ENCODE assay signal across 15 cellular contexts in the genomic region with DNA sequence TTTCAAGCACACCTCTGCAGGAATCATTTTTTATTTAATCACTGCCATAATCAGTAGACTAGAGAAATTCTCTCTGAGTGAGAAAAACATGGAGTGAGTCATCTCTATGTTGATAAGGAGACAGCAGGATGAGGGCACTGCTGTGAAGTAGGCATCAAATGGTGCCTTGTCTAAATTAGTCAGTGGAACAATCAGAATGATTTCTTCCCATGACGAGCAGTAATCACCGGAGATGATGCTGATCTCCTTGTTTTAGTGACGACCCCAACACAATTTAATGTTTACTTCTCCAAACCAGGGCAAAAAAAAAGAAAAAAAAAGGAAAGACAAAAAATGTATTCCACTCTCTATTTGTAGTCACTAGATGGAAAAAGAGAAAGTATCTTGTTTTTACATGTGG.
DNase-seq lines count a peak whose midpoint lies in the region; ATAC-seq, FAIRE-seq and TF ChIP-seq lines count a peak whose summit lies in the region.
"Had no signal": no experiment of that assay in that cellular context is flagged by ENCODE, and none has a peak within 500 bp of the region (broad histone marks: within the 10 kb centered on the region; RNA-seq: fewer than 3 reads in every experiment).

No MANE protein-coding gene starts in this region.

- no peaks in the 10 kb centered on the region for H3K27me3 Mint-ChIP-seq in natural killer cell (ENCODE audit: low read depth in 2 of 2)
- H3K27me3 Mint-ChIP-seq: CD4-positive, alpha-beta T cell; stimulated activated memory B cell treated with anti-CD40 and anti-IgM and Interleukin-4, amounts not matched to agents 10 μg/mL and 1 μg/mL and 100 μg/mL, for 72 hours had no signal

- H3K9me3 ChIP-seq in A549 (no peaks in the 10 kb centered on the region), HCT116 (ENCODE audit: control insufficient read depth in 1 of 2, insufficient read depth in 1 of 2, low read depth in 1 of 2, low read length in 2 of 2) (no peaks in the 10 kb centered on the region), muscle layer of duodenum (ENCODE audit: control insufficient read depth in 1 of 2, low read length in 2 of 2) (no peaks in the 10 kb centered on the region)

- no TSS peak for BruUV-seq in HCT116 (replicated peaks; lab: Mats Ljungman, UMichigan)

- H3K27ac Mint-ChIP-seq in natural killer cell, result peak overlapping the region in 1 of 2 donors; percentile 19
- H3K27ac Mint-ChIP-seq: CD4-positive, alpha-beta T cell; stimulated activated memory B cell treated with anti-CD40 and anti-IgM and Interleukin-4, amounts not matched to agents 10 μg/mL and 1 μg/mL and 100 μg/mL, for 72 hours had no signal

- DNase-seq in A549 (ENCODE audit: low read depth in 1 of 2, low spot score in 1 of 2) (no peak), HCT116 (ENCODE audit: low read depth, low spot score) (no peak), caudate nucleus (lab: John Stamatoyannopoulos, UW) (peak in 3 of 61 donors; percentile 30 to 48 (median 40)), hypothalamus (lab: John Stamatoyannopoulos, UW) (no peak), AG08395 (ENCODE audit: low spot score) (no peak), natural killer cell (no peak)
- DNase-seq: CD4-positive, alpha-beta T cell; effector CD8-positive, alpha-beta T cell; GDM1; mammary epithelial cell; MV-4-11 had no signal

- no peaks in the 10 kb centered on the region for H4K20me1 ChIP-seq in HCT116 (ENCODE audit: insufficient read depth)

- no peaks in the 10 kb centered on the region for H3K36me3 Mint-ChIP-seq in natural killer cell
- H3K36me3 Mint-ChIP-seq: stimulated activated memory B cell treated with anti-CD40 and anti-IgM and Interleukin-4, amounts not matched to agents 10 μg/mL and 1 μg/mL and 100 μg/mL, for 72 hours had no signal

- no peak overlapping the region for H3K4me2 ChIP-seq in A549
- H3K4me2 ChIP-seq in HCT116 (ENCODE audit: low read length), result no peak overlapping the region

- no peak overlapping the region for H3K4me3 Mint-ChIP-seq in natural killer cell
- H3K4me3 Mint-ChIP-seq: CD4-positive, alpha-beta T cell; stimulated activated memory B cell treated with anti-CD40 and anti-IgM and Interleukin-4, amounts not matched to agents 10 μg/mL and 1 μg/mL and 100 μg/mL, for 72 hours had no signal

- 61% methylated on average over 3 of the region's 3 CpGs for WGBS in A549 (ENCODE audit: missing lambda C conversion rate)

- TF ChIP-seq RAD21 in A549 (conservative IDR thresholded peaks at IDR 0.05 in 1 of 2, IDR thresholded peaks at IDR 0.05 in 1 of 2) (no peak), HCT116 (IDR thresholded peaks at IDR 0.05; ENCODE audit: low read depth) (no peak)

- intact Hi-C loops in HCT116 (cut with micrococcal nuclease), result no loop called here
- intact Hi-C loops in natural killer cell (cut with micrococcal nuclease), result no loop called here

- TF ChIP-seq EP300 in A549 (IDR thresholded peaks at IDR 0.05), result no peak

- RAD21 ChIA-PET in HCT116 (lab: Charles Lee; ENCODE audit: low non-redundant PET in 1 of 2, low total read pairs in 2 of 2, uncharacterized antibody in 2 of 2, unreplicated experiment in 2 of 2), result no interaction called here

- no peak for ATAC-seq in A549
- no peak for ATAC-seq in HCT116
- no peak for ATAC-seq in natural killer cell
- ATAC-seq: PC-3; stimulated activated memory B cell treated with anti-CD40 and anti-IgM and Interleukin-4, amounts not matched to agents 10 μg/mL and 1 μg/mL and 100 μg/mL, for 72 hours had no signal

- H2AFZ ChIP-seq in HCT116 (ENCODE audit: low read depth, low read length, poor library complexity, severe bottlenecking), result no peak overlapping the region

- CTCF ChIA-PET in A549 (lab: Yijun Ruan, JAX), result no interaction called here
- CTCF ChIA-PET in HCT116 (lab: Charles Lee), result no interaction called here

- TF ChIP-seq POLR2A in A549 (IDR thresholded peaks at IDR 0.05; ENCODE audit: low read length), result no peak
- no peak for TF ChIP-seq POLR2A in HCT116 (IDR thresholded peaks at IDR 0.05; ENCODE audit: borderline replicate concordance, extremely low read depth, insufficient read depth, insufficient read length)

- H3K4me3 ChIP-seq in A549 (no peak overlapping the region), HCT116 (replicated peaks in 1 of 2; ENCODE audit: low read depth in 1 of 2, low read length in 2 of 2) (no peak overlapping the region), muscle layer of duodenum (ENCODE audit: low read depth in 1 of 2, low read length in 2 of 2) (no peak overlapping the region)

- no peak for TF ChIP-seq CTCF in A549 (IDR thresholded peaks at IDR 0.05)
- no peak for TF ChIP-seq CTCF in HCT116 (IDR thresholded peaks at IDR 0.05 in 2 of 3, conservative IDR thresholded peaks at IDR 0.05 in 1 of 3; ENCODE audit: borderline replicate concordance in 1 of 3, insufficient read depth in 1 of 3, low read depth in 2 of 3, low read length in 2 of 3)
- no peak for TF ChIP-seq CTCF in natural killer cell (IDR thresholded peaks at IDR 0.05)

- no peak overlapping the region for H3K9ac ChIP-seq in HCT116 (ENCODE audit: low read length)

- no peaks in the 10 kb centered on the region for H3K9me2 ChIP-seq in HCT116 (ENCODE audit: insufficient read depth)

- no peaks in the 10 kb centered on the region for H3K9me3 Mint-ChIP-seq in natural killer cell
- H3K9me3 Mint-ChIP-seq: CD4-positive, alpha-beta T cell; stimulated activated memory B cell treated with anti-CD40 and anti-IgM and Interleukin-4, amounts not matched to agents 10 μg/mL and 1 μg/mL and 100 μg/mL, for 72 hours had no signal

- no peaks in the 10 kb centered on the region for H3K79me2 ChIP-seq in HCT116 (ENCODE audit: insufficient read depth, low read length)

- no peaks in the 10 kb centered on the region for H3K27me3 ChIP-seq in HCT116 (ENCODE audit: insufficient read depth, low read length)
- H3K27me3 ChIP-seq in muscle layer of duodenum (ENCODE audit: low read depth, low read length), result no peaks in the 10 kb centered on the region

- H3K36me3 ChIP-seq in HCT116 (ENCODE audit: control insufficient read depth in 1 of 2, insufficient read depth in 2 of 2, low read length in 2 of 2) (no peaks in the 10 kb centered on the region), muscle layer of duodenum (ENCODE audit: control insufficient read depth in 1 of 2, insufficient read depth in 2 of 2, low read length in 2 of 2) (no peaks in the 10 kb centered on the region)

- no peaks in the 10 kb centered on the region for H3K4me1 ChIP-seq in A549
- peaks cover 0 to 9% of the 10 kb centered on the region in 2 experiments; a peak in 1 of 4 replicates for H3K4me1 ChIP-seq in HCT116 (ENCODE audit: control insufficient read depth in 1 of 2, insufficient read depth in 2 of 2, low read length in 2 of 2)
- H3K4me1 ChIP-seq in muscle layer of duodenum (ENCODE audit: control insufficient read depth in 1 of 2, insufficient read depth in 2 of 2, low read length in 2 of 2), result peaks cover 4 to 17% of the 10 kb centered on the region in 2 donors

- H3K4me1 Mint-ChIP-seq in natural killer cell, result peaks cover 7 to 9% of the 10 kb centered on the region in 2 donors
- H3K4me1 Mint-ChIP-seq: stimulated activated memory B cell treated with anti-CD40 and anti-IgM and Interleukin-4, amounts not matched to agents 10 μg/mL and 1 μg/mL and 100 μg/mL, for 72 hours had no signal

- no peak for FAIRE-seq in A549 (lab: Jason Lieb, UNC)
- FAIRE-seq: H1 had no signal

- POLR2A ChIA-PET in A549 (lab: Yijun Ruan, JAX) (no interaction called here), HCT116 (lab: Charles Lee) (no interaction called here)

- H3K27ac ChIP-seq in A549, result no peak overlapping the region
- H3K27ac ChIP-seq in HCT116 (ENCODE audit: low read depth, low read length), result no peak overlapping the region
- peak overlapping the region; percentile 58 for H3K27ac ChIP-seq in caudate nucleus (ENCODE audit: low read depth, low read length)
- peak overlapping the region; percentile 52 for H3K27ac ChIP-seq in muscle layer of duodenum (ENCODE audit: low read length)

TF ChIP-seq in A549, 52 proteins besides CTCF, POLR2A, EP300 and RAD21:
- 0 out of 2 replicates have a peak, but pooled peaks have one; percentile 14 for TF ChIP-seq FOSL2 (IDR thresholded peaks at IDR 0.05)
- peak; percentile 31; the same call in 1 of the 2 replicates for TF ChIP-seq FOSL2 (CRISPR knock-in tag; IDR thresholded peaks at IDR 0.05)
- no peak for TF ChIP-seq HOXB5 (CRISPR knock-in tag; IDR thresholded peaks at IDR 0.05)

TF ChIP-seq in HCT116, 20 proteins besides CTCF, POLR2A, EP300 and RAD21:
- TF ChIP-seq ZFX (IDR thresholded peaks at IDR 0.05), result no peak
- TF ChIP-seq JUND (IDR thresholded peaks at IDR 0.05), result peak; percentile 19; the same call in 1 of the 2 replicates
- TF ChIP-seq FOSL1 (IDR thresholded peaks at IDR 0.05; ENCODE audit: low read depth), result peak; percentile 27; the same call in 1 of the 2 replicates

Comparison
In these comparisons a context has a peak if more than half of its experiments do, and no peak if none do; other contexts are left out.
1. H3K27ac ChIP-seq: peak in caudate nucleus (single experiment) and muscle layer of duodenum (single experiment); none in A549 (0 of 2) and HCT116 (single experiment).